ENCODE assay signal across 33 cellular contexts in the genomic region with DNA sequence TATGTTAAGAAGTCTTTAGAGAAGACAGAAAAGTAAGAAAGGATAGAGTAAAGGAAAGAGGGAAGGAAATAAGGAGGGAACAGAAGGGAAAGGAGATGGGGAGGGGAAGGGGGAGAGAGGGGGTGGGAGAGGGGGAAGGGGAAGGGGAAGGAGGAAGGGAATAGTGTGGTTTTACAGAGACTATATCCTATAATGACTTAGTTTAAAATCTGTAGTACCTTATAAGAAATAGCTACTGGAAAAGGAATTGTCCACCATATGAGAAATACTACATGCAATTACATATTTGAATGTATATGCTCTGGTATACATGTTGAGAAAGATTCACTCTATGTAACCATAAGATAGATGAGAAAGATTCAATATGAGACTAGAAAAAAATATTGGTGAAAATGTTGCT.
"Had no signal": no experiment of that assay in that cellular context is flagged by ENCODE, and none has a peak within 500 bp of the region (broad histone marks: within the 10 kb centered on the region; RNA-seq: fewer than 3 reads in every experiment).

No MANE protein-coding gene starts in this region.

- H3K4me3 ChIP-seq: adrenal gland, ascending aorta, body of pancreas, breast epithelium, cardiac muscle cell had no signal

- H3K36me3 ChIP-seq: adrenal gland, ascending aorta, brain microvascular endothelial cell, breast epithelium, cardiac muscle cell had no signal

- ATAC-seq: activated naive CD4-positive, alpha-beta T cell treated with anti-CD3 and anti-CD28 coated beads, Interleukin-2, amount 50 U/mL, for 72 hours; activated naive CD8-positive, alpha-beta T cell treated with anti-CD3 and anti-CD28 coated beads, Interleukin-2, amount 50 U/mL, for 24 hours; activated T-cell treated with anti-CD3 and anti-CD28 coated beads, Interleukin-2, amount 50 U/mL, for 4 hours; activated T-cell treated with anti-CD3 and anti-CD28 coated beads, Interleukin-2, amount 50 U/mL, for 72 hours; activated T-helper 17 cell treated with anti-CD3 and anti-CD28 coated beads, Interleukin-2, amount 50 U/mL, for 72 hours; body of pancreas had no signal

- H3K27ac ChIP-seq: adrenal gland, ascending aorta, body of pancreas, brain microvascular endothelial cell, breast epithelium, cardiac muscle cell had no signal

- H3K27me3 ChIP-seq: adrenal gland, ascending aorta, body of pancreas, brain microvascular endothelial cell, breast epithelium, cardiac muscle cell had no signal

- DNase-seq: activated effector memory CD4-positive, alpha-beta T cell treated with anti-CD3 and anti-CD28 coated beads, Interleukin-2, amount 50 U/mL, for 16 hours; activated effector memory CD4-positive, alpha-beta T cell treated with Interleukin-2 at 50 U/mL for 16 hours; activated gamma-delta T cell; activated gamma-delta T cell treated with Interleukin-2 at 50 U/mL for 16 hours; activated naive CD4-positive, alpha-beta T cell; activated naive CD4-positive, alpha-beta T cell treated with anti-CD3 and anti-CD28 coated beads for 36 hours; activated naive CD4-positive, alpha-beta T cell treated with anti-CD3 and anti-CD28 coated beads, Interleukin-2, amount 10 ng/mL, durations not matched to agents 7 days and 5 days; activated naive CD4-positive, alpha-beta T cell treated with anti-CD3 and anti-CD28 coated beads, Interleukin-2, amount 50 U/mL, for 16 hours; activated naive CD4-positive, alpha-beta T cell treated with Interleukin-2 at 50 U/mL for 16 hours; activated naive CD8-positive, alpha-beta T cell treated with anti-CD3 and anti-CD28 coated beads for 36 hours; activated naive CD8-positive, alpha-beta T cell treated with anti-CD3 and anti-CD28 coated beads, Interleukin-2, amount 10 ng/mL, durations not matched to agents 7 days and 5 days; activated naive CD8-positive, alpha-beta T cell treated with anti-CD3 and anti-CD28 coated beads, Interleukin-2, amount 50 U/mL, for 24 hours; activated T-cell treated with anti-CD3 and anti-CD28 coated beads, Interleukin-2, amount 50 U/mL, for 24 hours; activated T-cell treated with anti-CD3 and anti-CD28 coated beads, Interleukin-2, amount 50 U/mL, for 4 hours; activated T-cell treated with anti-CD3 and anti-CD28 coated beads, Interleukin-2, amount 50 U/mL, for 48 hours; activated T-cell treated with anti-CD3 and anti-CD28 coated beads, Interleukin-2, amount 50 U/mL, for 72 hours; adrenal gland; amniotic stem cell; amygdala; anterior cingulate cortex; aorta; body of pancreas; brain microvascular endothelial cell; caudate nucleus; central memory CD4-positive, alpha-beta T cell; cerebellar nuclear complex had no signal

- H3K9me3 ChIP-seq: adrenal gland, ascending aorta, body of pancreas, breast epithelium had no signal

- H3K4me1 ChIP-seq: adrenal gland, ascending aorta, body of pancreas, breast epithelium had no signal

- FAIRE-seq: astrocyte, bronchial epithelial cell had no signal
